8 cellular contexts compared by ENCODE assay signal in the genomic region with DNA sequence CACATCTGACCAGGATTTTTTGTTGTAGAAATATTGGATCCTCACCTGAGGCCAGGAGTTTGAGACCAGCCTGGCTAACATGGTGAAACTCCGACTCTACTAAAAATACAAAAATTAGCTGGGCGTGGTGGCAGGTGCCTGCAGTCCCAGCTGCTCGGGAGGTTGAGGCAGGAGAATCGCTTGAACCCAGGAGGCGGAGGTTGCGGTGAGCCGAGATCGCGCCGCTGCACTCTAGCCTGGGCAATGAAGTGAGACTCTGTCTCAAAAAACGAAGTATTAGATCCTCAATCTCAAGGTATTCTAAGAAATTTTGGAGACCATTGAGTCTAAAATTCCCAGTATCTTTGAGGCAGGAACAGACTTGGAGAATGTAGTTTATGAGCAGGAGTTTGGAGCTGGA. TPM values are rescaled to one million over a fixed set of nuclear protein-coding genes. Genes with fewer than 3 reads are reported as not detected.
"Had no signal": no experiment of that assay in that cellular context is flagged by ENCODE, and none has a peak within 500 bp of the region (broad histone marks: within the 10 kb centered on the region; RNA-seq: fewer than 3 reads in every experiment).

No MANE protein-coding gene starts in this region.

RNA-seq across cellular contexts. Expression of gene PYCARD, which starts 6.7 kb away (rescaled TPM):
- total RNA-seq: NCI-H460 had no signal

RNA-seq across cellular contexts. Expression of gene TRIM72, which starts 18.1 kb away (rescaled TPM):
- total RNA-seq: activated CD4-positive, alpha-beta memory T cell treated with anti-CD3 and anti-CD28 coated beads for 36 hours; activated CD8-positive, alpha-beta memory T cell treated with anti-CD3 and anti-CD28 coated beads for 36 hours; HepG2 had no signal
- polyA plus RNA-seq: cardiac muscle cell, HepG2 had no signal

RNA-seq across cellular contexts. Expression of gene PYDC1, which starts 21.1 kb away (rescaled TPM):
- total RNA-seq: activated B cell treated with CpG ODN at 0.5 μM for 24 hours; activated CD4-positive, alpha-beta memory T cell treated with anti-CD3 and anti-CD28 coated beads for 36 hours; activated CD4-positive, alpha-beta T cell treated with anti-CD3 and anti-CD28 coated beads, Interleukin-2, amount 10 ng/mL, durations not matched to agents 24 days and 14 days; activated CD8-positive, alpha-beta memory T cell treated with anti-CD3 and anti-CD28 coated beads for 36 hours; cardiac muscle cell; HepG2; NCI-H460; PC-9 had no signal
- polyA plus RNA-seq: cardiac muscle cell, HepG2 had no signal

RNA-seq across cellular contexts. Expression of gene PRSS36, which starts 46.0 kb away (rescaled TPM):
- total RNA-seq: NCI-H460 had no signal
